18 cellular contexts compared by ENCODE assay signal in genomic region chr20:24777746-24778145, GRCh38.
A peak's percentile ranks its signal among the peaks of the same experiment; 100 is the strongest.
DNase-seq lines count a peak whose midpoint lies in the region; ATAC-seq and TF ChIP-seq lines count a peak whose summit lies in the region.
"Had no signal": no experiment of that assay in that cellular context is flagged by ENCODE, and none has a peak within 500 bp of the region (broad histone marks: within the 10 kb centered on the region; RNA-seq: fewer than 3 reads in every experiment).

No MANE protein-coding gene starts in this region.

- H3K9me3 ChIP-seq in BLaER1 (peaks cover 14% of the 10 kb centered on the region), endodermal cell (ENCODE audit: control insufficient read depth, low read length) (peaks cover 9% of the 10 kb centered on the region)

- H3K27me3 ChIP-seq in BLaER1 (no peaks in the 10 kb centered on the region), endodermal cell (ENCODE audit: control insufficient read depth, insufficient read depth, low read length, poor library complexity, severe bottlenecking) (no peaks in the 10 kb centered on the region)

- H3K27ac Mint-ChIP-seq in endodermal cell (no peak overlapping the region), osteocyte (ENCODE audit: unreplicated experiment) (no peak overlapping the region)
- H3K27ac Mint-ChIP-seq in naive thymus-derived CD8-positive, alpha-beta T cell: no peak overlapping the region

- no peak for ATAC-seq in naive thymus-derived CD8-positive, alpha-beta T cell
- no peak for ATAC-seq in GM19328 (IDR thresholded peaks at IDR 0.05; ENCODE audit: unreplicated experiment)
- ATAC-seq: Panc1, Right ventricle myocardium inferior had no signal

- H3K36me3 ChIP-seq in BLaER1: no peaks in the 10 kb centered on the region
- no peaks in the 10 kb centered on the region for H3K36me3 ChIP-seq in endodermal cell (ENCODE audit: control insufficient read depth, insufficient read depth, low read length)

- H3K9ac ChIP-seq in BLaER1: no peak overlapping the region
- H3K9ac ChIP-seq in endodermal cell (ENCODE audit: extremely low read depth, low read length, poor library complexity, severe bottlenecking): no peak overlapping the region

- H3K4me1 ChIP-seq in BLaER1: peaks cover 54% of the 10 kb centered on the region
- no peaks in the 10 kb centered on the region for H3K4me1 ChIP-seq in endodermal cell (ENCODE audit: control insufficient read depth, insufficient read depth, low read length)

- POLR2A ChIA-PET in naive thymus-derived CD8-positive, alpha-beta T cell (lab: Charles Lee): no interaction called here

- no peaks in the 10 kb centered on the region for H3K36me3 Mint-ChIP-seq in endodermal cell (ENCODE audit: low read depth)
- no peaks in the 10 kb centered on the region for H3K36me3 Mint-ChIP-seq in osteocyte (ENCODE audit: unreplicated experiment)
- peaks cover 0 to 20% (median 0%) of the 10 kb centered on the region in 3 donors for H3K36me3 Mint-ChIP-seq in naive thymus-derived CD8-positive, alpha-beta T cell

- no peak overlapping the region for H3K4me3 Mint-ChIP-seq in endodermal cell
- no peak overlapping the region for H3K4me3 Mint-ChIP-seq in osteocyte (ENCODE audit: unreplicated experiment)
- H3K4me3 Mint-ChIP-seq in naive thymus-derived CD8-positive, alpha-beta T cell: no peak overlapping the region

- H3K27me3 Mint-ChIP-seq in endodermal cell (ENCODE audit: insufficient read depth): peaks cover 22% of the 10 kb centered on the region
- no peaks in the 10 kb centered on the region for H3K27me3 Mint-ChIP-seq in osteocyte (ENCODE audit: unreplicated experiment)
- peaks cover 8 to 34% (median 17%) of the 10 kb centered on the region in 5 donors for H3K27me3 Mint-ChIP-seq in naive thymus-derived CD8-positive, alpha-beta T cell

- H3K27ac ChIP-seq in BLaER1: peak overlapping the region; percentile 69; the same call in 1 of the 2 replicates
- no peak overlapping the region for H3K27ac ChIP-seq in endodermal cell (ENCODE audit: low read depth, low read length)

- intact Hi-C loops in posterior vena cava (cut with DNase I): no loop called here

- no peak overlapping the region for H3K4me3 ChIP-seq in BLaER1
- no peak overlapping the region for H3K4me3 ChIP-seq in endodermal cell (ENCODE audit: low read length)

- no peak for TF ChIP-seq CTCF in endodermal cell (conservative IDR thresholded peaks at IDR 0.05)
- no peak for TF ChIP-seq CTCF in osteocyte (IDR thresholded peaks at IDR 0.05)

- H3K4me1 Mint-ChIP-seq in endodermal cell (no peaks in the 10 kb centered on the region), osteocyte (ENCODE audit: unreplicated experiment) (peaks cover 11% of the 10 kb centered on the region)
- H3K4me1 Mint-ChIP-seq in naive thymus-derived CD8-positive, alpha-beta T cell: peaks cover 0 to 3% (median under 1%) of the 10 kb centered on the region in 4 donors

- DNase-seq in NCI-H2171 (lab: John Stamatoyannopoulos, UW) (peak; percentile 45), endodermal cell (peak; percentile 31), osteocyte (ENCODE audit: extremely low spot score, unreplicated experiment) (peak; percentile 53), posterior vena cava (ENCODE audit: low spot score) (no peak), GM19238 (ENCODE audit: insufficient read length, low spot score) (no peak)
- DNase-seq in naive thymus-derived CD8-positive, alpha-beta T cell: no peak
- DNase-seq: GOT3, KBM-7, NCI-H1105 treated with DMSO at 0.1 percent for 48 hours, NCI-H1694, NCI-H2081 treated with DMSO at 0.1 percent for 48 hours, NCI-H2227 treated with DMSO at 0.1 percent for 48 hours, NCI-H526, SW 1271 had no signal

- WGBS in endodermal cell (ENCODE audit: insufficient coverage in 1 of 2, insufficient read length in 1 of 2), 2 experiments: 92% methylated on average over 5 of the region's 5 CpGs; no CpG with 5 or more reads in 1 of the 2 experiments

- no peaks in the 10 kb centered on the region for H4K20me1 ChIP-seq in BLaER1

- peak overlapping the region; percentile 89 for H3K4me2 ChIP-seq in BLaER1

- H3K9me3 Mint-ChIP-seq in endodermal cell (peaks cover 5% of the 10 kb centered on the region), osteocyte (ENCODE audit: unreplicated experiment) (peaks cover 11% of the 10 kb centered on the region)
- H3K9me3 Mint-ChIP-seq in naive thymus-derived CD8-positive, alpha-beta T cell: peaks cover 2 to 19% (median 10%) of the 10 kb centered on the region in 9 donors

Comparison
In these comparisons a context has a peak if more than half of its experiments do, and no peak if none do; other contexts are left out.
1. DNase-seq: peak in NCI-H2171 (single experiment), endodermal cell (single experiment) and osteocyte (single experiment); none in naive thymus-derived CD8-positive, alpha-beta T cell (0 of 10), posterior vena cava (single experiment) and GM19238 (single experiment).